25 cellular contexts compared by ENCODE assay signal in genomic region chr5:175243441-175243840, GRCh38.
"Had no signal": no experiment of that assay in that cellular context is flagged by ENCODE, and none has a peak within 500 bp of the region (broad histone marks: within the 10 kb centered on the region; RNA-seq: fewer than 3 reads in every experiment).

No MANE protein-coding gene starts in this region.

- H3K9me3 Mint-ChIP-seq: dendritic cell treated with granulocyte-macrophage colony-stimulating factor and Interleukin-4, amounts not matched to agents 40 ng/mL and 50 ng/mL, for 4 days; nephron had no signal

- H3K36me3 Mint-ChIP-seq: naive thymus-derived CD4-positive, alpha-beta T cell; stimulated activated effector memory CD8-positive, alpha-beta T cell treated with anti-CD3 and anti-CD28 coated beads, Interleukin-12 subunit alpha, Interleukin-12 subunit beta, amount 100 ng/mL, for 72 hours had no signal

- H3K27ac Mint-ChIP-seq: dendritic cell treated with granulocyte-macrophage colony-stimulating factor and Interleukin-4, amounts not matched to agents 40 ng/mL and 50 ng/mL, for 4 days; naive thymus-derived CD4-positive, alpha-beta T cell; nephron; stimulated activated effector memory CD8-positive, alpha-beta T cell treated with anti-CD3 and anti-CD28 coated beads, Interleukin-12 subunit alpha, Interleukin-12 subunit beta, amount 100 ng/mL, for 72 hours had no signal

- DNase-seq: colonic mucosa; effector memory CD4-positive, alpha-beta T cell; erythroblast; hypothalamus; left cardiac atrium; left lung; mesenchymal stem cell; midbrain; naive thymus-derived CD4-positive, alpha-beta T cell; occipital lobe; ovary; posterior cingulate gyrus; psoas muscle; right cardiac atrium; sigmoid colon; stimulated activated CD4-positive, alpha-beta T cell treated with anti-CD3 and anti-CD28 coated beads, Interleukin-2, amount 100 ng/mL, for 24 hours; stimulated activated CD4-positive, alpha-beta T cell treated with anti-CD3 and anti-CD28 coated beads, Interleukin-4, amount 100 ng/mL, for 24 hours; stimulated activated naive CD8-positive, alpha-beta T cell treated with anti-CD3 and anti-CD28 coated beads, Interleukin-15, Interleukin-2, amounts not matched to agents 100 U/mL and 50 U/mL, for 24 hours; transverse colon; upper lobe of right lung; uterus had no signal

- H3K4me1 ChIP-seq: colonic mucosa, psoas muscle, suprapubic skin, transverse colon, upper lobe of right lung, uterus had no signal

- H3K9me3 ChIP-seq: colonic mucosa, left lung, ovary, psoas muscle, sigmoid colon, suprapubic skin, transverse colon, upper lobe of right lung, uterus had no signal

- H3K4me3 Mint-ChIP-seq: dendritic cell treated with granulocyte-macrophage colony-stimulating factor and Interleukin-4, amounts not matched to agents 40 ng/mL and 50 ng/mL, for 4 days; naive thymus-derived CD4-positive, alpha-beta T cell; nephron; stimulated activated effector memory CD8-positive, alpha-beta T cell treated with anti-CD3 and anti-CD28 coated beads, Interleukin-12 subunit alpha, Interleukin-12 subunit beta, amount 100 ng/mL, for 72 hours had no signal

- ATAC-seq: left cardiac atrium; left lung; naive thymus-derived CD4-positive, alpha-beta T cell; psoas muscle; right cardiac atrium; stimulated activated effector memory CD8-positive, alpha-beta T cell treated with anti-CD3 and anti-CD28 coated beads, Interleukin-12 subunit alpha, Interleukin-12 subunit beta, amount 100 ng/mL, for 72 hours; stimulated activated naive CD8-positive, alpha-beta T cell treated with anti-CD3 and anti-CD28 coated beads, Interleukin-15, Interleukin-2, amounts not matched to agents 100 U/mL and 50 U/mL, for 24 hours; upper lobe of right lung had no signal

- H3K27me3 ChIP-seq: colonic mucosa, left lung, ovary, sigmoid colon, transverse colon, upper lobe of right lung, uterus had no signal

- H3K36me3 ChIP-seq: colonic mucosa, left lung, ovary, sigmoid colon, suprapubic skin, transverse colon, upper lobe of right lung, uterus had no signal

- H3K4me1 Mint-ChIP-seq: naive thymus-derived CD4-positive, alpha-beta T cell; nephron had no signal

- H3K27ac ChIP-seq: colonic mucosa, left lung, ovary, psoas muscle, sigmoid colon, suprapubic skin, transverse colon, upper lobe of right lung, uterus had no signal

- H3K4me3 ChIP-seq: colonic mucosa, left lung, ovary, psoas muscle, sigmoid colon, suprapubic skin, transverse colon, upper lobe of right lung, uterus had no signal
